1 cellular context compared by ENCODE assay signal in the genomic region with DNA sequence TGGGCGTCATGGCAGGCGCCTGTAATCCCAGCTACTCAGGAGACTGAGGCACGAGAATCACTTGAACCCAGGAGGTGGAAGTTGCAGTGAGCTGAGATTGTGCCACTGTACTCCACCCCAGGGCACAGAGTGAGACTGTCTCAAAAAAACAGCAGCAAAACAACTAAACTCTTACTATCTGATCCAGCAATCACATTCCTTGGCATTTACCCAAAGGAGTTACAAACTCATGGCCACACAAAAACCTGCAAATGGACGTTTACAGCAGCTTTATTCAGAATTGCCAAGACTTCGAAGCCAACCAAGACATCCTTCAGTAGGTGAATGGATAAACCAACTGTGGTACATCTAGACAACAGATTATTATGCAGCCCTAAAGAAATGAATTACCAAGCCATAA.
TF ChIP-seq lines count a peak whose summit lies in the region.

No MANE protein-coding gene starts in this region.

TF ChIP-seq in GM23338, 12 proteins besides CTCF, POLR2A, EP300 and RAD21:
- TF ChIP-seq JUNB (IDR thresholded peaks at IDR 0.05; ENCODE audit: unreplicated experiment) (no peak), ZNF331 (CRISPR knock-in tag; IDR thresholded peaks at IDR 0.05; ENCODE audit: low read depth) (no peak), ZNF114 (CRISPR knock-in tag; IDR thresholded peaks at IDR 0.05) (no peak), ETS1 (IDR thresholded peaks at IDR 0.05) (no peak), EZH2phosphoT487 (IDR thresholded peaks at IDR 0.05; ENCODE audit: unreplicated experiment) (no peak), EZH2 (IDR thresholded peaks at IDR 0.05; ENCODE audit: low read depth, unreplicated experiment) (no peak), STAT1 (IDR thresholded peaks at IDR 0.05; ENCODE audit: unreplicated experiment) (no peak), ZNF462 (CRISPR knock-in tag; IDR thresholded peaks at IDR 0.05) (no peak)
